Comparison of ENCODE assay signal across 8 cellular contexts in genomic region chr2:101330253-101330921, GRCh38. TPM values are rescaled to one million over a fixed set of nuclear protein-coding genes. Genes with fewer than 3 reads are reported as not detected.
DNase-seq lines count a peak whose midpoint lies in the region; ATAC-seq and TF ChIP-seq lines count a peak whose summit lies in the region.

No MANE protein-coding gene starts in this region.

- peak in 1 of 2 experiments; percentile 33 for DNase-seq in PC-9
- peak; percentile 46 for DNase-seq in stimulated activated naive CD4-positive, alpha-beta T cell treated with Interleukin-2 at 50 U/mL for 16 hours (lab: John Stamatoyannopoulos, UW)
- no peak for DNase-seq in NCI-H2227 (lab: John Stamatoyannopoulos, UW; ENCODE audit: unreplicated experiment)
- DNase-seq in NCI-H82 (lab: John Stamatoyannopoulos, UW) = no peak
- no peak for DNase-seq in ureter (ENCODE audit: low spot score)

- H3K27ac ChIP-seq in PC-9 (peak overlapping the region; percentile 99), angular gyrus (ENCODE audit: low read depth, low read length) (peak overlapping the region; percentile 71), layer of hippocampus (ENCODE audit: low read depth, low read length) (peak overlapping the region; percentile 49)

- H3K36me3 ChIP-seq in PC-9 (ENCODE audit: low read depth) = 0 out of 2 replicates have a peak, but pooled peaks cover 7% of the 10 kb centered on the region

- H2AFZ ChIP-seq in PC-9 = no peak overlapping the region

- H3K4me2 ChIP-seq in PC-9 = peak overlapping the region; percentile 95

- no peak for ATAC-seq in SK-N-SH treated with all-trans-retinoic acid at 6 μM for 48 hours

- intact Hi-C loops in PC-9 (cut with micrococcal nuclease; ENCODE audit: unreplicated experiment) = no loop called here

- no peaks in the 10 kb centered on the region for H4K20me1 ChIP-seq in PC-9 (ENCODE audit: insufficient read depth)

- H3K9me2 ChIP-seq in PC-9 (ENCODE audit: insufficient read depth) = no peaks in the 10 kb centered on the region

- BruUV-seq in PC-9 (replicated peaks; lab: Mats Ljungman, UMichigan) = no TSS peak

- peaks cover 12% of the 10 kb centered on the region; the same call in 1 of the 2 replicates for H3K9me3 ChIP-seq in PC-9 (ENCODE audit: insufficient read depth, low read depth)

- no peaks in the 10 kb centered on the region for H3K79me2 ChIP-seq in PC-9 (ENCODE audit: low read depth)

- POLR2A ChIA-PET in PC-9 (lab: Charles Lee; ENCODE audit: unreplicated experiment) = interaction anchor here (0.6 kb wide), 2 partner anchors 65 to 965 kb away, joined by 7 to 10 read pairs; no protein-coding TSS in a partner anchor

- H3K4me3 ChIP-seq in PC-9 = no peak overlapping the region

- CTCF ChIA-PET in PC-9 (lab: Charles Lee) = interaction anchor here (0.5 to 0.9 kb wide), 3 partner anchors 12 to 1971 kb away, joined by 3 to 4 read pairs (median 3); no protein-coding TSS in a partner anchor

- H3K27me3 ChIP-seq in PC-9 (ENCODE audit: insufficient read depth, low read depth) (no peaks in the 10 kb centered on the region), layer of hippocampus (ENCODE audit: control insufficient read depth, insufficient read depth, low read length) (no peaks in the 10 kb centered on the region)

- TF ChIP-seq CTCF in PC-9 (conservative IDR thresholded peaks at IDR 0.05) = no peak

- H3F3A ChIP-seq in PC-9 (ENCODE audit: insufficient read depth, low read depth) = peaks cover 44% of the 10 kb centered on the region

- H3K4me1 ChIP-seq in PC-9 (replicated peaks; ENCODE audit: insufficient read depth) = peaks cover 49% of the 10 kb centered on the region

TF ChIP-seq in SK-N-SH treated with all-trans-retinoic acid at 6 μM for 48 hours, 23 proteins besides CTCF, POLR2A, EP300 and RAD21:
- TF ChIP-seq POU6F1 (CRISPR knock-in tag; IDR thresholded peaks at IDR 0.05; ENCODE audit: borderline replicate concordance, low read depth) (no peak), SNAI2 (CRISPR knock-in tag; IDR thresholded peaks at IDR 0.05) (no peak), ZNF70 (CRISPR knock-in tag; IDR thresholded peaks at IDR 0.05) (no peak), ISL1 (CRISPR knock-in tag; IDR thresholded peaks at IDR 0.05) (no peak), TOX (CRISPR knock-in tag; IDR thresholded peaks at IDR 0.05; ENCODE audit: borderline replicate concordance) (no peak), ZFP30 (CRISPR knock-in tag; IDR thresholded peaks at IDR 0.05) (no peak), ZC3H10 (CRISPR knock-in tag; IDR thresholded peaks at IDR 0.05) (no peak), OSR1 (CRISPR knock-in tag; IDR thresholded peaks at IDR 0.05) (no peak), PATZ1 (CRISPR knock-in tag; IDR thresholded peaks at IDR 0.05; ENCODE audit: borderline replicate concordance) (no peak), CREB5 (CRISPR knock-in tag; IDR thresholded peaks at IDR 0.05; ENCODE audit: low read depth) (no peak), BACH2 (CRISPR knock-in tag; IDR thresholded peaks at IDR 0.05; ENCODE audit: borderline replicate concordance) (no peak), TCF4 (CRISPR knock-in tag; IDR thresholded peaks at IDR 0.05; ENCODE audit: borderline replicate concordance) (no peak), ARNTL (CRISPR knock-in tag; IDR thresholded peaks at IDR 0.05; ENCODE audit: borderline replicate concordance, low read depth) (no peak), CSRNP3 (CRISPR knock-in tag; IDR thresholded peaks at IDR 0.05) (no peak), ESRRG (CRISPR knock-in tag; IDR thresholded peaks at IDR 0.05) (no peak), RARB (CRISPR knock-in tag; IDR thresholded peaks at IDR 0.05) (no peak)

RNA-seq across cellular contexts. Expression of gene RNF149, which starts 21.9 kb away (rescaled TPM):
- total RNA-seq in PC-9 (2021) (58.6 and 71.6 TPM in 2 replicates), ureter (97.3 TPM)

RNA-seq across cellular contexts. Expression of gene CREG2, which starts 56.9 kb away (rescaled TPM):
- total RNA-seq in PC-9 (2021) (9.0 and 12.3 TPM in 2 replicates), ureter (1.8 TPM)

Comparison
In these comparisons a context has a peak if more than half of its experiments do, and no peak if none do; other contexts are left out.
1. H3K27ac ChIP-seq: peak in every context shown above with its lines; median percentile 99 in PC-9; 71 in angular gyrus; 49 in layer of hippocampus.